Comparison of ENCODE assay signal across 10 cellular contexts in the genomic region with DNA sequence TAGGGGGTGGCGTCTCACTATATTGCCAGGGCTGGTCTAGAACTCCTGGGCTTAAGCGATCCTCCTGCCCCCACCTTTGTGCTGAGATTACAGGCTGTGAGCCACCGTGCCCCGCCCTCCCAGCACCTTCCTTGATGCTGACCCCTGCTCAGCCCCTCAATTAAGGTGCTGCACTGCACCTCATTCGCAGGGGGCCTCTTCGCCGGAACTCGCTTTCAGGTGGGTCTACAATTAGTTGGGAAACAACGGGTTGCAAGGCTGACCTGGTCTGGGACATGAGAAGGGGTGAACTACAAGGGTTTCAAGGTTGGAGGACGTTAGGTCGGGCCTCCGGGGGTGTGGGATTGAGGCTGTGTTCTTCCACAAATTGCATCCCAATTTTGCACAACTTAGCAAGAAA. TPM values are rescaled to one million over a fixed set of nuclear protein-coding genes. Genes with fewer than 3 reads are reported as not detected.
DNase-seq lines count a peak whose midpoint lies in the region; ATAC-seq and TF ChIP-seq lines count a peak whose summit lies in the region.
"Had no signal": no experiment of that assay in that cellular context is flagged by ENCODE, and none has a peak within 500 bp of the region (broad histone marks: within the 10 kb centered on the region; RNA-seq: fewer than 3 reads in every experiment).

No MANE protein-coding gene starts in this region.

- 60 to 84% methylated on average over 4 to 8 of the region's 12 CpGs for WGBS in esophagus squamous epithelium, 2 donors
- 74 to 80% (median 77%) methylated on average over 12 of the region's 12 CpGs for WGBS in stomach, 5 donors
- 81 to 90% (median 88%) methylated on average over 12 of the region's 12 CpGs for WGBS in spleen, 5 donors

- POLR2A ChIA-PET in Panc1 (lab: Charles Lee): no interaction called here

- H3K27me3 Mint-ChIP-seq in activated T-cell treated with anti-CD3 and anti-CD28 coated beads, Interleukin-2, amount 50 U/mL, for 24 hours: no peaks in the 10 kb centered on the region

- H3K9me3 Mint-ChIP-seq in activated T-cell treated with anti-CD3 and anti-CD28 coated beads, Interleukin-2, amount 50 U/mL, for 24 hours: no peaks in the 10 kb centered on the region

- no peaks in the 10 kb centered on the region for H3K9me3 ChIP-seq in Panc1 (ENCODE audit: control insufficient read depth, insufficient read depth, low read depth, low read length)
- H3K9me3 ChIP-seq in esophagus squamous epithelium: no peaks in the 10 kb centered on the region
- no peaks in the 10 kb centered on the region for H3K9me3 ChIP-seq in stomach
- no peaks in the 10 kb centered on the region for H3K9me3 ChIP-seq in spleen

- no peak for TF ChIP-seq CTCF in Panc1 (IDR thresholded peaks at IDR 0.05)
- no peak for TF ChIP-seq CTCF in esophagus squamous epithelium (IDR thresholded peaks at IDR 0.05)
- TF ChIP-seq CTCF in stomach (IDR thresholded peaks at IDR 0.05): no peak
- no peak for TF ChIP-seq CTCF in spleen (IDR thresholded peaks at IDR 0.05 in 8 of 11, conservative IDR thresholded peaks at IDR 0.05 in 3 of 11)
- TF ChIP-seq CTCF in GM10266 (IDR thresholded peaks at IDR 0.05; ENCODE audit: control insufficient read depth, insufficient read depth, low read depth, missing control alignments): no peak

- peaks cover 65% of the 10 kb centered on the region for H3K4me1 Mint-ChIP-seq in activated T-cell treated with anti-CD3 and anti-CD28 coated beads, Interleukin-2, amount 50 U/mL, for 24 hours (ENCODE audit: low read depth)

- DNase-seq in activated T-cell treated with anti-CD3 and anti-CD28 coated beads, Interleukin-2, amount 50 U/mL, for 24 hours: no peak
- DNase-seq in activated T-cell treated with anti-CD3 and anti-CD28 coated beads for 4 hours: no peak
- DNase-seq in Panc1 (ENCODE audit: low read depth, low spot score): no peak
- DNase-seq in esophagus squamous epithelium (lab: John Stamatoyannopoulos, UW): no peak
- DNase-seq in stomach: no peak
- DNase-seq in spleen: no peak
- no peak for DNase-seq in GM10266 (ENCODE audit: extremely low spot score)
- no peak for DNase-seq in NCI-H1930 (lab: John Stamatoyannopoulos, UW)
- DNase-seq: NCI-H1436 had no signal

- no peak for TF ChIP-seq EP300 in stomach (IDR thresholded peaks at IDR 0.05)

- H3K27ac Mint-ChIP-seq in activated T-cell treated with anti-CD3 and anti-CD28 coated beads, Interleukin-2, amount 50 U/mL, for 24 hours: peak overlapping the region; percentile 100

- H3K36me3 Mint-ChIP-seq in activated T-cell treated with anti-CD3 and anti-CD28 coated beads, Interleukin-2, amount 50 U/mL, for 24 hours (ENCODE audit: low read depth): peaks cover 96% of the 10 kb centered on the region

- in situ Hi-C loops in Panc1 (cut with HindIII; ENCODE audit: low pct_unique_long_range_greater_than_20kb, low sequenced_read_pairs): no loop called here

- H3K4me3 ChIP-seq in Panc1 (ENCODE audit: low read depth in 2 of 2, low read length in 2 of 2) (peak overlapping the region in 1 of 2 experiments; percentile 78; a peak in 3 of 4 replicates), esophagus squamous epithelium (no peak overlapping the region), stomach (peak overlapping the region in 1 of 4 donors; percentile 83), spleen (peak overlapping the region in 1 of 8 donors; percentile 88)

- peak overlapping the region; percentile 100 for H3K4me3 Mint-ChIP-seq in activated T-cell treated with anti-CD3 and anti-CD28 coated beads, Interleukin-2, amount 50 U/mL, for 24 hours

- intact Hi-C loops in Panc1 (cut with micrococcal nuclease; ENCODE audit: unreplicated experiment): no loop called here
- intact Hi-C loops in esophagus squamous epithelium (cut with DNase I): no loop called here
- intact Hi-C loops in stomach (cut with DNase I; ENCODE audit: low total_unique reads): no loop called here
- intact Hi-C loops in spleen (cut with DNase I; ENCODE audit: low total_unique reads): loop anchor here (10.0 kb wide), 1 partner anchor 285 kb away; a partner anchor contains a TSS

- H3K27ac ChIP-seq in Panc1 (ENCODE audit: low read length) (peak overlapping the region; percentile 49; the same call in 1 of the 2 replicates), esophagus squamous epithelium (peak overlapping the region; percentile 0 to 95 (median 86)), stomach (peak overlapping the region in 3 of 5 donors; percentile 92 to 93 (median 92)), spleen (peak overlapping the region in 3 of 8 donors; percentile 7 to 93 (median 91))

- H3K27me3 ChIP-seq in Panc1 (ENCODE audit: control insufficient read depth, insufficient read depth, low read length) (no peaks in the 10 kb centered on the region), esophagus squamous epithelium (no peaks in the 10 kb centered on the region), stomach (no peaks in the 10 kb centered on the region), spleen (replicated peaks in 1 of 7) (no peaks in the 10 kb centered on the region)

- CTCF ChIA-PET in Panc1 (lab: Charles Lee): no interaction called here

- BruUV-seq in Panc1 (replicated peaks; lab: Mats Ljungman, UMichigan): no TSS peak

- ATAC-seq in Panc1: no peak
- ATAC-seq: activated CD4-positive, CD25-positive, alpha-beta regulatory T cell treated with anti-CD3 and anti-CD28 coated beads, Interleukin-2, amount 50 U/mL, for 24 hours had no signal

- peaks cover 22% of the 10 kb centered on the region for H3K36me3 ChIP-seq in Panc1 (ENCODE audit: control insufficient read depth, insufficient read depth, low read length)
- peaks cover 34 to 78% (median 37%) of the 10 kb centered on the region in 3 donors for H3K36me3 ChIP-seq in esophagus squamous epithelium
- H3K36me3 ChIP-seq in stomach: peaks cover 56 to 77% (median 75%) of the 10 kb centered on the region in 4 donors
- H3K36me3 ChIP-seq in spleen: peaks cover 0 to 79% (median 65%) of the 10 kb centered on the region in 6 donors

- H3K4me1 ChIP-seq in Panc1 (ENCODE audit: control insufficient read depth, insufficient read depth, low read length) (peaks cover 11% of the 10 kb centered on the region), esophagus squamous epithelium (peaks cover 12 to 27% (median 19%) of the 10 kb centered on the region in 3 donors), stomach (peaks cover 9 to 29% (median 24%) of the 10 kb centered on the region in 4 donors), spleen (peaks cover 10 to 63% (median 29%) of the 10 kb centered on the region in 6 donors)

- TF ChIP-seq POLR2A in esophagus squamous epithelium (IDR thresholded peaks at IDR 0.05) (no peak), stomach (IDR thresholded peaks at IDR 0.05) (no peak), spleen (IDR thresholded peaks at IDR 0.05) (no peak)

RNA-seq across cellular contexts. Expression of a gene that starts 1.2 kb away (rescaled TPM):
- 90.3 TPM for total RNA-seq in Panc1 (2021; ENCODE audit: unreplicated experiment)
- 61.6 TPM for polyA plus RNA-seq in Panc1 (2012; ENCODE audit: insufficient read length)
- 10 to 100 TPM; 36.0 to 51.9 (median 48.2) TPM for total RNA-seq in esophagus squamous epithelium
- 100 to 1,000 TPM in 1 of 5 donors, 10 to 100 TPM in 4; 16.3 to 231 (median 30.0) TPM for total RNA-seq in stomach
- polyA plus RNA-seq in stomach: 10 to 100 TPM; 19.5 to 27.4 (median 19.7) TPM
- total RNA-seq in spleen: 10 to 100 TPM; 37.0 to 58.7 (median 47.5) TPM
- polyA plus RNA-seq in spleen: 10 to 100 TPM; 25.8 to 40.7 (median 37.6) TPM

RNA-seq across cellular contexts. Expression of a gene that starts 13.5 kb away (rescaled TPM):
- total RNA-seq in Panc1 (2021; ENCODE audit: unreplicated experiment) (0.36 TPM), esophagus squamous epithelium (1 to 10 TPM in 3 of 4 donors, under 1 TPM in 1; 0.76 to 7.4 (median 2.7) TPM), stomach (10 to 100 TPM in 1 of 5 donors, 1 to 10 TPM in 4; 1.4 to 14.0 (median 3.2) TPM), spleen (10 to 100 TPM; 32.2 to 51.2 (median 39.7) TPM)
- polyA plus RNA-seq in Panc1 (2012; ENCODE audit: insufficient read length): 0.13 TPM
- polyA plus RNA-seq in stomach (1 to 10 TPM; 2.7 to 9.1 (median 3.4) TPM), spleen (10 to 100 TPM; 27.8 to 78.3 (median 63.2) TPM)

RNA-seq across cellular contexts. Expression of a gene that starts 35.0 kb away (rescaled TPM):
- total RNA-seq in Panc1 (2021; ENCODE audit: unreplicated experiment) (2,912 TPM), esophagus squamous epithelium (1,000 to 10,000 TPM; 2,526 to 4,151 (median 3,597) TPM), stomach (1,000 to 10,000 TPM in 4 of 5 donors, 100 to 1,000 TPM in 1; 579 to 1,258 (median 1,242) TPM), spleen (1,000 to 10,000 TPM in 5 of 7 donors, 100 to 1,000 TPM in 2; 998 to 1,580 (median 1,404) TPM)
- polyA plus RNA-seq in Panc1 (2012; ENCODE audit: insufficient read length): 4,959 TPM
- polyA plus RNA-seq in stomach (1,000 to 10,000 TPM; 1,352 to 2,765 (median 1,815) TPM), spleen (1,000 to 10,000 TPM; 1,133 to 1,680 (median 1,180) TPM)

RNA-seq across cellular contexts. Expression of a gene that starts 37.9 kb away (rescaled TPM):
- total RNA-seq in Panc1 (2021; ENCODE audit: unreplicated experiment): 123 TPM
- polyA plus RNA-seq in Panc1 (2012; ENCODE audit: insufficient read length): 72.8 TPM
- 100 to 1,000 TPM; 116 to 165 (median 127) TPM for total RNA-seq in esophagus squamous epithelium
- 100 to 1,000 TPM; 169 to 315 (median 202) TPM for total RNA-seq in stomach
- 100 to 1,000 TPM; 105 to 139 (median 111) TPM for polyA plus RNA-seq in stomach
- total RNA-seq in spleen: 100 to 1,000 TPM; 202 to 272 (median 240) TPM
- polyA plus RNA-seq in spleen: 100 to 1,000 TPM; 136 to 169 (median 154) TPM
